ENCODE assay signal across 27 cellular contexts in genomic region chr3:62919784-62920183, GRCh38. TPM values are rescaled to one million over a fixed set of nuclear protein-coding genes. Genes with fewer than 3 reads are reported as not detected.
"Had no signal": no experiment of that assay in that cellular context is flagged by ENCODE, and none has a peak within 500 bp of the region (broad histone marks: within the 10 kb centered on the region; RNA-seq: fewer than 3 reads in every experiment).

No MANE protein-coding gene starts in this region.

- H3K4me3 ChIP-seq: neural progenitor cell, ovary, psoas muscle, right lobe of liver, sigmoid colon, stomach, thoracic aorta, thyroid gland, tibial nerve, upper lobe of left lung, vagina had no signal

- H3K4me1 ChIP-seq: neural progenitor cell, psoas muscle, right lobe of liver, sigmoid colon, stomach, thyroid gland, tibial nerve, upper lobe of left lung, vagina had no signal

- H3K27me3 ChIP-seq: neural progenitor cell, ovary, right lobe of liver, sigmoid colon, thyroid gland, tibial nerve, upper lobe of left lung, vagina had no signal

- H3K79me2 ChIP-seq: parathyroid adenoma had no signal

- ATAC-seq: psoas muscle; right cardiac atrium; right lobe of liver; stimulated activated effector memory CD8-positive, alpha-beta T cell treated with anti-CD3 and anti-CD28 coated beads, Interleukin-12 subunit alpha, Interleukin-12 subunit beta, amount 100 ng/mL, for 72 hours; stimulated activated naive B cell treated with anti-CD40 and anti-IgM and Interleukin-4, amounts not matched to agents 10 μg/mL and 1 μg/mL and 100 μg/mL, for 72 hours had no signal

- H3K9ac ChIP-seq: neural progenitor cell, parathyroid adenoma had no signal

- H2AFZ ChIP-seq: parathyroid adenoma had no signal

- H3K36me3 ChIP-seq: neural progenitor cell, ovary, right lobe of liver, sigmoid colon, stomach, thoracic aorta, thyroid gland, tibial nerve, upper lobe of left lung, vagina had no signal

- H3K4me2 ChIP-seq: neural progenitor cell had no signal

- FAIRE-seq: small intestine, urothelium cell line had no signal

- H3K27ac ChIP-seq: neural progenitor cell, ovary, parathyroid adenoma, psoas muscle, right lobe of liver, sigmoid colon, stomach, thoracic aorta, thyroid gland, tibial nerve, upper lobe of left lung, vagina had no signal

- DNase-seq: occipital lobe; ovary; posterior cingulate gyrus; psoas muscle; right cardiac atrium; right lobe of liver; sigmoid colon; small intestine; stimulated activated CD4-positive, alpha-beta T cell treated with anti-CD3 and anti-CD28 coated beads, Interleukin-15, amount 100 ng/mL, for 24 hours; stimulated activated CD4-positive, alpha-beta T cell treated with anti-CD3 and anti-CD28 coated beads, Interleukin-2, amount 100 ng/mL, for 24 hours; stimulated activated CD4-positive, alpha-beta T cell treated with anti-CD3 and anti-CD28 coated beads, Interleukin-2, amount 100 ng/mL, for 48 hours; stimulated activated CD4-positive, alpha-beta T cell treated with anti-CD3 and anti-CD28 coated beads, Interleukin-4, amount 100 ng/mL, for 24 hours; stimulated activated naive B cell treated with anti-CD40 and anti-IgM and Interleukin-4, amounts not matched to agents 10 μg/mL and 1 μg/mL and 100 μg/mL, for 72 hours; stimulated activated naive CD4-positive, alpha-beta T cell treated with Interleukin-2 at 50 U/mL for 16 hours; stomach; thyroid gland; trophoblast cell; upper lobe of left lung had no signal

- H3K9me3 ChIP-seq: ovary, psoas muscle, right lobe of liver, sigmoid colon, stomach, thoracic aorta, thyroid gland, vagina had no signal

RNA-seq across cellular contexts. Expression of gene CADPS, which starts 44.6 kb away (rescaled TPM):
- total RNA-seq: osteoblast, renal cortical epithelial cell had no signal
